Comparison of ENCODE assay signal across 14 cellular contexts in genomic region chr22:47153854-47154542, GRCh38.
DNase-seq lines count a peak whose midpoint lies in the region; ATAC-seq and TF ChIP-seq lines count a peak whose summit lies in the region.
"Had no signal": no experiment of that assay in that cellular context is flagged by ENCODE, and none has a peak within 500 bp of the region (broad histone marks: within the 10 kb centered on the region; RNA-seq: fewer than 3 reads in every experiment).

No MANE protein-coding gene starts in this region.

- H3K4me1 ChIP-seq in GM23338 (ENCODE audit: insufficient read depth) (no peaks in the 10 kb centered on the region), skeletal muscle satellite cell (ENCODE audit: control insufficient read depth, insufficient read depth, low read length) (peaks cover 25% of the 10 kb centered on the region)

- no peaks in the 10 kb centered on the region for H3K36me3 ChIP-seq in GM23338 (ENCODE audit: insufficient read depth)
- H3K36me3 ChIP-seq in skeletal muscle satellite cell (ENCODE audit: insufficient read depth, low read length): no peaks in the 10 kb centered on the region

- CTCF ChIA-PET in activated CD8-positive, alpha-beta memory T cell treated with anti-CD3 and anti-CD28 coated beads, Interleukin-2, amount 10 ng/mL, durations not matched to agents 7 days and 5 days (lab: Charles Lee): no interaction called here

- H3K27ac ChIP-seq in GM23338 (ENCODE audit: low read depth): no peak overlapping the region
- H3K27ac ChIP-seq: epithelial cell of prostate had no signal

- H3K27ac Mint-ChIP-seq in GM23338: 0 out of 2 replicates have a peak overlapping the region, but pooled peaks have one; percentile 11
- no peak overlapping the region for H3K27ac Mint-ChIP-seq in activated CD8-positive, alpha-beta memory T cell treated with anti-CD3 and anti-CD28 coated beads, Interleukin-2, amount 10 ng/mL, durations not matched to agents 7 days and 5 days
- H3K27ac Mint-ChIP-seq: activated CD4-positive, alpha-beta T cell treated with anti-CD3 and anti-CD28 coated beads, Interleukin-2, amount 10 ng/mL, durations not matched to agents 24 days and 14 days had no signal

- no peaks in the 10 kb centered on the region for H3K9me2 ChIP-seq in GM23338 (ENCODE audit: insufficient read depth)

- H3K27me3 ChIP-seq in GM23338 (ENCODE audit: insufficient read depth) (no peaks in the 10 kb centered on the region), skeletal muscle satellite cell (ENCODE audit: control insufficient read depth, insufficient read depth, low read length) (no peaks in the 10 kb centered on the region)

- H4K20me1 ChIP-seq in GM23338 (replicated peaks; ENCODE audit: insufficient read depth): no peaks in the 10 kb centered on the region; the same call in 1 of the 2 replicates

- DNase-seq in GM23338 (ENCODE audit: low spot score): no peak
- DNase-seq in fibroblast of the aortic adventitia (ENCODE audit: low read depth): no peak
- DNase-seq in occipital lobe (lab: John Stamatoyannopoulos, UW): no peak
- DNase-seq in AML-193 (lab: John Stamatoyannopoulos, UW): no peak
- DNase-seq in activated CD8-positive, alpha-beta memory T cell treated with anti-CD3 and anti-CD28 coated beads, Interleukin-2, amount 10 ng/mL, durations not matched to agents 7 days and 5 days: no peak
- DNase-seq: activated CD4-positive, alpha-beta T cell treated with anti-CD3 and anti-CD28 coated beads, Interleukin-2, amount 10 ng/mL, durations not matched to agents 24 days and 14 days; activated T-cell treated with anti-CD3 and anti-CD28 coated beads, Interleukin-2, amount 50 U/mL, for 1 hour; Calu3; MM.1S; NCI-H774 had no signal

- H3K36me3 Mint-ChIP-seq in GM23338 (ENCODE audit: low read depth): no peaks in the 10 kb centered on the region
- no peaks in the 10 kb centered on the region for H3K36me3 Mint-ChIP-seq in activated CD8-positive, alpha-beta memory T cell treated with anti-CD3 and anti-CD28 coated beads, Interleukin-2, amount 10 ng/mL, durations not matched to agents 7 days and 5 days

- no peaks in the 10 kb centered on the region for H3F3A ChIP-seq in GM23338 (replicated peaks; ENCODE audit: low read depth)

- TF ChIP-seq CTCF in GM23338 (conservative IDR thresholded peaks at IDR 0.05; ENCODE audit: low read depth in 2 of 2): no peak
- TF ChIP-seq CTCF in WI38 (IDR thresholded peaks at IDR 0.05; ENCODE audit: low read depth, low read length): no peak
- no peak for TF ChIP-seq CTCF in fibroblast of the aortic adventitia (IDR thresholded peaks at IDR 0.05; ENCODE audit: insufficient read depth, low read length)

- no peak for ATAC-seq in GM23338
- no peak for ATAC-seq in activated CD8-positive, alpha-beta memory T cell treated with anti-CD3 and anti-CD28 coated beads, Interleukin-2, amount 10 ng/mL, durations not matched to agents 7 days and 5 days
- ATAC-seq in GM18519 (IDR thresholded peaks at IDR 0.05; ENCODE audit: low FRiP score, unreplicated experiment): no peak

- H3K4me1 Mint-ChIP-seq in GM23338: peaks cover 2% of the 10 kb centered on the region; the same call in 2 of the 3 replicates
- peaks cover 9% of the 10 kb centered on the region for H3K4me1 Mint-ChIP-seq in activated CD8-positive, alpha-beta memory T cell treated with anti-CD3 and anti-CD28 coated beads, Interleukin-2, amount 10 ng/mL, durations not matched to agents 7 days and 5 days
- H3K4me1 Mint-ChIP-seq: activated CD4-positive, alpha-beta T cell treated with anti-CD3 and anti-CD28 coated beads, Interleukin-2, amount 10 ng/mL, durations not matched to agents 24 days and 14 days had no signal

- no peak overlapping the region for H3K4me3 Mint-ChIP-seq in GM23338
- no peak overlapping the region for H3K4me3 Mint-ChIP-seq in activated CD8-positive, alpha-beta memory T cell treated with anti-CD3 and anti-CD28 coated beads, Interleukin-2, amount 10 ng/mL, durations not matched to agents 7 days and 5 days
- H3K4me3 Mint-ChIP-seq: activated CD4-positive, alpha-beta T cell treated with anti-CD3 and anti-CD28 coated beads, Interleukin-2, amount 10 ng/mL, durations not matched to agents 24 days and 14 days had no signal

- no peaks in the 10 kb centered on the region for H3K9me3 ChIP-seq in skeletal muscle satellite cell (replicated peaks; ENCODE audit: low read length)

- peaks cover 3% of the 10 kb centered on the region; the same call in 1 of the 3 replicates for H3K9me3 Mint-ChIP-seq in GM23338
- no peaks in the 10 kb centered on the region for H3K9me3 Mint-ChIP-seq in activated CD8-positive, alpha-beta memory T cell treated with anti-CD3 and anti-CD28 coated beads, Interleukin-2, amount 10 ng/mL, durations not matched to agents 7 days and 5 days (ENCODE audit: low read depth)
- H3K9me3 Mint-ChIP-seq: activated CD4-positive, alpha-beta T cell treated with anti-CD3 and anti-CD28 coated beads, Interleukin-2, amount 10 ng/mL, durations not matched to agents 24 days and 14 days had no signal

- H3K4me3 ChIP-seq in GM23338 (no peak overlapping the region), WI38 (ENCODE audit: low read depth, low read length) (peak overlapping the region; percentile 40), fibroblast of the aortic adventitia (ENCODE audit: low read depth, low read length) (peak overlapping the region; percentile 53), skeletal muscle satellite cell (ENCODE audit: low read length) (peak overlapping the region; percentile 53)

- H3K9ac ChIP-seq in skeletal muscle satellite cell (ENCODE audit: low read depth, low read length): peak overlapping the region; percentile 43

- H3K4me2 ChIP-seq in GM23338: no peak overlapping the region
- peak overlapping the region; percentile 75 for H3K4me2 ChIP-seq in skeletal muscle satellite cell (ENCODE audit: low read length)

- peaks cover 7% of the 10 kb centered on the region for H3K27me3 Mint-ChIP-seq in GM23338 (ENCODE audit: insufficient read depth, low read depth, poor library complexity)
- H3K27me3 Mint-ChIP-seq in activated CD8-positive, alpha-beta memory T cell treated with anti-CD3 and anti-CD28 coated beads, Interleukin-2, amount 10 ng/mL, durations not matched to agents 7 days and 5 days: no peaks in the 10 kb centered on the region
- H3K27me3 Mint-ChIP-seq: activated CD4-positive, alpha-beta T cell treated with anti-CD3 and anti-CD28 coated beads, Interleukin-2, amount 10 ng/mL, durations not matched to agents 24 days and 14 days had no signal

- H2AFZ ChIP-seq in GM23338: no peak overlapping the region

- no peaks in the 10 kb centered on the region for H3K79me2 ChIP-seq in GM23338 (replicated peaks; ENCODE audit: insufficient read depth)

TF ChIP-seq in GM23338, 12 proteins besides CTCF, POLR2A, EP300 and RAD21 (continues in another document):
- no peak for TF ChIP-seq EZH2 (IDR thresholded peaks at IDR 0.05; ENCODE audit: low read depth, unreplicated experiment)
- TF ChIP-seq POLR2AphosphoS5 (IDR thresholded peaks at IDR 0.05; ENCODE audit: low read depth): no peak
- TF ChIP-seq NANOG (IDR thresholded peaks at IDR 0.05; ENCODE audit: borderline replicate concordance): no peak
- no peak for TF ChIP-seq ZNF114 (CRISPR knock-in tag; IDR thresholded peaks at IDR 0.05)
